Comparison of ENCODE assay signal across 9 cellular contexts in genomic region chr10:60944910-60945297, GRCh38. TPM values are rescaled to one million over a fixed set of nuclear protein-coding genes. Genes with fewer than 3 reads are reported as not detected.
DNase-seq lines count a peak whose midpoint lies in the region; ATAC-seq and TF ChIP-seq lines count a peak whose summit lies in the region.
"Had no signal": no experiment of that assay in that cellular context is flagged by ENCODE, and none has a peak within 500 bp of the region (broad histone marks: within the 10 kb centered on the region; RNA-seq: fewer than 3 reads in every experiment).

No MANE protein-coding gene starts in this region.

- H3K27ac Mint-ChIP-seq in T-helper 2 cell treated with Interferon-gamma antibody and Interleukin-4, amounts not matched to agents 5 μg/mL and 100 μg/mL, for 36 hours, result no peak overlapping the region
- H3K27ac Mint-ChIP-seq in brain, result peak overlapping the region; percentile 95 to 99 (median 98)

- H3K36me3 ChIP-seq in right lobe of liver, result no peaks in the 10 kb centered on the region

- peak overlapping the region; percentile 81 to 98 (median 86) for H3K27ac ChIP-seq in right lobe of liver
- H3K27ac ChIP-seq in temporal lobe (ENCODE audit: low read depth, low read length), result peak overlapping the region; percentile 97
- H3K27ac ChIP-seq: SK-N-MC had no signal

- TF ChIP-seq CTCF in brain (conservative IDR thresholded peaks at IDR 0.05) (no peak), right lobe of liver (IDR thresholded peaks at IDR 0.05) (no peak)

- no peak for TF ChIP-seq POLR2A in right lobe of liver (IDR thresholded peaks at IDR 0.05)

- peaks cover 7% of the 10 kb centered on the region for H3K4me1 Mint-ChIP-seq in T-helper 2 cell treated with Interferon-gamma antibody and Interleukin-4, amounts not matched to agents 5 μg/mL and 100 μg/mL, for 36 hours (ENCODE audit: low read depth)
- H3K4me1 Mint-ChIP-seq in brain, result peaks cover 41% of the 10 kb centered on the region

- WGBS in right lobe of liver (ENCODE audit: insufficient coverage, low coverage, low lambda C conversion rate, missing lambda C conversion rate), result 25% methylated on average over 2 of the region's 4 CpGs

- no peak for ATAC-seq in right lobe of liver

- peak overlapping the region; percentile 74 for H3K4me3 Mint-ChIP-seq in T-helper 2 cell treated with Interferon-gamma antibody and Interleukin-4, amounts not matched to agents 5 μg/mL and 100 μg/mL, for 36 hours
- peak overlapping the region; percentile 85 to 95 (median 88) for H3K4me3 Mint-ChIP-seq in brain

- no peaks in the 10 kb centered on the region for H3K9me3 Mint-ChIP-seq in T-helper 2 cell treated with Interferon-gamma antibody and Interleukin-4, amounts not matched to agents 5 μg/mL and 100 μg/mL, for 36 hours
- peaks cover 0 to 4% (median 0%) of the 10 kb centered on the region in 5 experiments for H3K9me3 Mint-ChIP-seq in brain

- DNase-seq in T-helper 2 cell treated with Interferon-gamma antibody and Interleukin-4, amounts not matched to agents 5 μg/mL and 100 μg/mL, for 36 hours (ENCODE audit: low spot score), result no peak
- DNase-seq in T-helper 2 cell (no peak), right lobe of liver (no peak), putamen (ENCODE audit: low spot score) (no peak), NCI-H1417 (lab: John Stamatoyannopoulos, UW) (no peak), SIG-M5 (lab: John Stamatoyannopoulos, UW) (no peak)

- peaks cover 0 to 11% (median 0%) of the 10 kb centered on the region in 4 donors for H3K4me1 ChIP-seq in right lobe of liver

- no peaks in the 10 kb centered on the region for H3K36me3 Mint-ChIP-seq in T-helper 2 cell treated with Interferon-gamma antibody and Interleukin-4, amounts not matched to agents 5 μg/mL and 100 μg/mL, for 36 hours (ENCODE audit: low read depth)
- H3K36me3 Mint-ChIP-seq in brain, result no peaks in the 10 kb centered on the region

- H3K4me3 ChIP-seq in right lobe of liver, result peak overlapping the region; percentile 53 to 71 (median 63)

- peaks cover 83% of the 10 kb centered on the region for H3K27me3 Mint-ChIP-seq in T-helper 2 cell treated with Interferon-gamma antibody and Interleukin-4, amounts not matched to agents 5 μg/mL and 100 μg/mL, for 36 hours (ENCODE audit: low read depth)
- H3K27me3 Mint-ChIP-seq in brain, result peaks cover 12% of the 10 kb centered on the region

- intact Hi-C loops in right lobe of liver (cut with DNase I), result loop anchor here in 1 of 2 donors (10.0 kb wide), 1 partner anchor 50 kb away; no protein-coding TSS in a partner anchor

- no peaks in the 10 kb centered on the region for H3K9me3 ChIP-seq in right lobe of liver

- no peaks in the 10 kb centered on the region for H3K27me3 ChIP-seq in right lobe of liver

RNA-seq across cellular contexts. Expression of gene RHOBTB1, which starts 0.9 kb away (rescaled TPM):
- 3.4 TPM for polyA plus RNA-seq in brain (ENCODE audit: insufficient read depth, low read depth, low replicate concordance)
- 1 to 10 TPM; 3.0 to 5.4 (median 4.4) TPM for total RNA-seq in right lobe of liver
- total RNA-seq in temporal lobe, result 27.5 TPM
